Comparison of ENCODE assay signal across 17 cellular contexts in genomic region chr13:109933476-109933875, GRCh38.
"Had no signal": no experiment of that assay in that cellular context is flagged by ENCODE, and none has a peak within 500 bp of the region (broad histone marks: within the 10 kb centered on the region; RNA-seq: fewer than 3 reads in every experiment).

No MANE protein-coding gene starts in this region.

- H3K36me3 ChIP-seq: adrenal gland, neutrophil, stomach, thyroid gland, uterus had no signal

- H3K9me3 ChIP-seq: adrenal gland, body of pancreas, neutrophil, stomach, thyroid gland, uterus had no signal

- H3K4me1 ChIP-seq: adrenal gland, body of pancreas, uterus had no signal

- DNase-seq: activated B cell treated with CpG ODN at 0.5 μM for 24 hours; activated CD4-positive, alpha-beta T cell treated with anti-CD3 and anti-CD28 coated beads, Interleukin-2, amount 50 U/mL, for 1 hour; activated naive CD4-positive, alpha-beta T cell treated with anti-CD3 and anti-CD28 coated beads, Interleukin-2, amount 50 U/mL, for 16 hours; adrenal gland; body of pancreas; effector memory CD8-positive, alpha-beta T cell; hippocampal formation; midbrain; naive B cell; posterior cingulate gyrus; stomach; T1000; thyroid gland; uterus had no signal

- ATAC-seq: body of pancreas; effector memory CD8-positive, alpha-beta T cell had no signal

- H3K4me3 ChIP-seq: adrenal gland, body of pancreas, lung, skin epidermis, stomach, thyroid gland, uterus had no signal

- H3K27me3 ChIP-seq: adrenal gland, body of pancreas, neutrophil, stomach, thyroid gland, uterus had no signal

- H3K27ac ChIP-seq: adrenal gland, body of pancreas, neutrophil, skin epidermis, stomach, thyroid gland, uterus had no signal
